17 cellular contexts compared by ENCODE assay signal in genomic region chr2:86202702-86203101, GRCh38.
"Had no signal": no experiment of that assay in that cellular context is flagged by ENCODE, and none has a peak within 500 bp of the region (broad histone marks: within the 10 kb centered on the region; RNA-seq: fewer than 3 reads in every experiment).

No MANE protein-coding gene starts in this region.

- H3K27ac Mint-ChIP-seq: activated naive CD8-positive, alpha-beta T cell treated with anti-CD3 and anti-CD28 coated beads, Interleukin-2, amount 50 U/mL, for 24 hours; natural killer cell treated with Interleukin-12 subunit alpha and Interleukin-12 subunit beta and Interleukin-15 and Interleukin-18, amount 100 ng/mL, for 72 hours had no signal

- ATAC-seq: activated naive CD8-positive, alpha-beta T cell treated with anti-CD3 and anti-CD28 coated beads, Interleukin-2, amount 50 U/mL, for 24 hours; gastroesophageal sphincter; natural killer cell treated with Interleukin-12 subunit alpha and Interleukin-12 subunit beta and Interleukin-15 and Interleukin-18, amount 100 ng/mL, for 72 hours; SK-N-SH treated with all-trans-retinoic acid at 6 μM for 48 hours; stimulated activated naive CD8-positive, alpha-beta T cell treated with anti-CD3 and anti-CD28 coated beads, Interleukin-15, Interleukin-2, amounts not matched to agents 100 U/mL and 50 U/mL, for 24 hours had no signal

- H3K4me3 Mint-ChIP-seq: activated naive CD8-positive, alpha-beta T cell treated with anti-CD3 and anti-CD28 coated beads, Interleukin-2, amount 50 U/mL, for 24 hours; immature natural killer cell had no signal

- H3K9me3 Mint-ChIP-seq: activated naive CD8-positive, alpha-beta T cell treated with anti-CD3 and anti-CD28 coated beads, Interleukin-2, amount 50 U/mL, for 24 hours; immature natural killer cell; natural killer cell treated with Interleukin-12 subunit alpha and Interleukin-12 subunit beta and Interleukin-15 and Interleukin-18, amount 100 ng/mL, for 72 hours had no signal

- H3K27ac ChIP-seq: ascending aorta, coronary artery, prostate gland had no signal

- H3K27me3 Mint-ChIP-seq: activated naive CD8-positive, alpha-beta T cell treated with anti-CD3 and anti-CD28 coated beads, Interleukin-2, amount 50 U/mL, for 24 hours; natural killer cell treated with Interleukin-12 subunit alpha and Interleukin-12 subunit beta and Interleukin-15 and Interleukin-18, amount 100 ng/mL, for 72 hours had no signal

- H3K4me1 ChIP-seq: prostate gland had no signal

- H3K9me3 ChIP-seq: ascending aorta, gastroesophageal sphincter, prostate gland, sigmoid colon had no signal

- H3K4me3 ChIP-seq: ascending aorta, coronary artery, gastroesophageal sphincter, prostate gland, sigmoid colon had no signal

- H3K27me3 ChIP-seq: ascending aorta, gastroesophageal sphincter, sigmoid colon had no signal

- DNase-seq: activated CD4-positive, alpha-beta T cell treated with anti-CD3 and anti-CD28 coated beads, Interleukin-2, amount 50 U/mL, for 1 hour; activated gamma-delta T cell; activated naive CD8-positive, alpha-beta T cell treated with anti-CD3 and anti-CD28 coated beads, Interleukin-2, amount 50 U/mL, for 24 hours; activated T-cell treated with anti-CD3 and anti-CD28 coated beads, Interleukin-2, amount 50 U/mL, for 1 hour; effector CD8-positive, alpha-beta T cell; immature natural killer cell; mammary epithelial cell; sigmoid colon; stimulated activated CD4-positive, alpha-beta T cell treated with anti-CD3 and anti-CD28 coated beads, Interleukin-12 subunit alpha, Interleukin-12 subunit beta, amount 100 ng/mL, for 4 hours; stimulated activated CD4-positive, alpha-beta T cell treated with anti-CD3 and anti-CD28 coated beads, Interleukin-2, amount 100 ng/mL, for 48 hours; stimulated activated naive CD8-positive, alpha-beta T cell treated with anti-CD3 and anti-CD28 coated beads, Interleukin-15, Interleukin-2, amounts not matched to agents 100 U/mL and 50 U/mL, for 24 hours had no signal
